ENCODE assay signal across 6 cellular contexts in the genomic region with DNA sequence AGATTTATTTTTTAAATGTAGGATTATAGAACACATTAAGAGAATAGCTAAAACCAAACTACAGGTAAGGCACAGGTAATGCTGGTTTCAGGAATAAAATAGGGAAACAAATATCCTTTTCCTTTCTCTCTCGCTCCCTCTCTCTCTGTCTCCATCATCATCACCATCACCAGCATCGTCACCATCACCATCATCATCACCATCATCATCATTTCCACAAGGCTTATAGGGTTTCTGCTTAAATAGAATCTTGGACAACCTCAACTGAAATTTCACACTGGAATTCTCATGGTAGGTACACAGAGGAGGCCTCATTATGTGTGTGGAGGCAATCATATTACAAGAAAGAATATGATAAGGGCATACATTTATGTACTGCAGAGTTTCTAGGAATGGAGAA.
"Had no signal": no experiment of that assay in that cellular context is flagged by ENCODE, and none has a peak within 500 bp of the region (broad histone marks: within the 10 kb centered on the region; RNA-seq: fewer than 3 reads in every experiment).

No MANE protein-coding gene starts in this region.

- H3K4me3 Mint-ChIP-seq: GM23338, H9, HFFc6 had no signal

- H3K4me3 ChIP-seq: GM23338, K562 had no signal

- DNase-seq: H9, HCEC 1CT, HFFc6, KG1 had no signal

- H3K9me3 Mint-ChIP-seq: GM23338, H9, HFFc6 had no signal

- H3K4me2 ChIP-seq: GM23338 had no signal

- H3K4me1 Mint-ChIP-seq: GM23338 had no signal

- H3K27ac Mint-ChIP-seq: GM23338, H9, HFFc6 had no signal

- H2AFZ ChIP-seq: GM23338 had no signal

- ATAC-seq: GM23338, K562 had no signal
